8 cellular contexts compared by ENCODE assay signal in the genomic region with DNA sequence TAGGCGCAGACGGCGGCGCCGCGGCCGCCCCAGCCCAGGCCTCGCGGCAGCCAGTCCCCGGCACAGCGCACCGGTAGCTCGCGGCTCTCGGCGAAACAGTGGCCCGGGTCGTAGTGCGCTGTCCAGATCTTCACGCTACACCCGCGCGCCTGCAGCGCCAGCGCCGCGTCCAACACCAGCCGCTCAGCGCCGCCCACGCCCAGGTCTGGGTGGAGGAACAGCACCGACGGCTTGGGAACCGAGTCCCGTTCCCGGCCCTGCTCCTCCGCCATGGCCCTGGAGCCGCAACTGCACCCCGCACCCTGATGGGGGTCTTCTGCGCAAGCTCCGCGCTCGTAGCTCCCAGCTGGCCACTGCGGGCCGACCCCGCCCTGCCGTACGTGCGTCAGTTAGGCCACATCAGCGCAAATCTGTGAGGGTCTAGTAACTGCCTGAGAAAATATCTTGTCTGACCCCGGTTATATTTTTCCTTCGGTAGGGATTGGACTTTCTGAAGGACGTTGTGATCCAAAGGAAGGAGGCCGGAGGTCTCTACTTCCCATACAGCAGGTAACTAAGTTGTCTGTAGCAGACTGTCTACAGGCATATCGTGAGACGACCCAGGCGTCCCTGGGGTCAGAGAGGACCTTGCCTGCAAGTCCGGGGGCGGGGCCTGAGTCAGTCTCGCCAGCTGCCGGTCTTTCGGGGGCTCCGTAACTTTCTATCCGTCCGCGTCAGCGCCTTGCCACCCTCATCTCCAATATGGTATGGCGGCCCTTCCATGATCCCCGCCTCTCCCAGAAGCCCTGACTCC.
DNase-seq lines count a peak whose midpoint lies in the region; ATAC-seq lines count a peak whose summit lies in the region.

A gene with protein sequence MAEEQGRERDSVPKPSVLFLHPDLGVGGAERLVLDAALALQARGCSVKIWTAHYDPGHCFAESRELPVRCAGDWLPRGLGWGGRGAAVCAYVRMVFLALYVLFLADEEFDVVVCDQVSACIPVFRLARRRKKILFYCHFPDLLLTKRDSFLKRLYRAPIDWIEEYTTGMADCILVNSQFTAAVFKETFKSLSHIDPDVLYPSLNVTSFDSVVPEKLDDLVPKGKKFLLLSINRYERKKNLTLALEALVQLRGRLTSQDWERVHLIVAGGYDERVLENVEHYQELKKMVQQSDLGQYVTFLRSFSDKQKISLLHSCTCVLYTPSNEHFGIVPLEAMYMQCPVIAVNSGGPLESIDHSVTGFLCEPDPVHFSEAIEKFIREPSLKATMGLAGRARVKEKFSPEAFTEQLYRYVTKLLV (minus strand): TSS at position 320 of the 793 bp plus-strand sequence. CDS start 48 bp downstream, at position 272.
Gene SEC61B (plus strand): TSS at position 660 of the 793 bp plus-strand sequence. CDS start 82 bp downstream, at position 742.

- H3K4me3 Mint-ChIP-seq in central memory CD8-positive, alpha-beta T cell = peak within 1 kb of the TSS; percentile 97

- peaks cover 37% of the 10 kb centered on the region for H3K36me3 Mint-ChIP-seq in central memory CD8-positive, alpha-beta T cell (ENCODE audit: insufficient read depth)

- DNase-seq in AG08396 (ENCODE audit: low spot score) (peak; percentile 96), NCI-H345 treated with DMSO at 0.1 percent for 48 hours (lab: John Stamatoyannopoulos, UW; ENCODE audit: unreplicated experiment) (peak; percentile 98), iris pigment epithelial cell (ENCODE audit: low read depth) (peak; percentile 96)
- DNase-seq in activated CD4-positive, CD25-positive, alpha-beta regulatory T cell treated with anti-CD3 and anti-CD28 coated beads, Interleukin-2, amount 50 U/mL, for 16 hours (ENCODE audit: low read depth, low spot score) = peak; percentile 83
- DNase-seq in central memory CD8-positive, alpha-beta T cell (ENCODE audit: low spot score in 2 of 2) = peak; percentile 90 to 91
- DNase-seq in stimulated activated CD4-positive, alpha-beta T cell treated with anti-CD3 and anti-CD28 coated beads, Interleukin-12 subunit alpha, Interleukin-12 subunit beta, amount 100 ng/mL, for 24 hours (ENCODE audit: low read depth in 2 of 2) = peak; percentile 85 to 95

- ATAC-seq in GM19023 (IDR thresholded peaks at IDR 0.05; ENCODE audit: unreplicated experiment) (peak; percentile 95), HG03280 (IDR thresholded peaks at IDR 0.05; ENCODE audit: unreplicated experiment) (peak; percentile 87)
- peak; percentile 92 for ATAC-seq in central memory CD8-positive, alpha-beta T cell (replicated peaks; ENCODE audit: extremely low read depth, poor library complexity, severe bottlenecking)

- no peaks in the 10 kb centered on the region for H3K27me3 Mint-ChIP-seq in central memory CD8-positive, alpha-beta T cell

- H3K4me1 Mint-ChIP-seq in central memory CD8-positive, alpha-beta T cell = peaks cover 74% of the 10 kb centered on the region

- peak within 1 kb of the TSS; percentile 100 for H3K27ac Mint-ChIP-seq in central memory CD8-positive, alpha-beta T cell (ENCODE audit: low read depth)

- H3K9me3 Mint-ChIP-seq in central memory CD8-positive, alpha-beta T cell = no peaks in the 10 kb centered on the region

Comparison
In these comparisons a context has a peak if more than half of its experiments do, and no peak if none do; other contexts are left out.
1. Peak in every context shown above with its lines: DNase-seq and ATAC-seq.